ENCODE assay signal across 10 cellular contexts in genomic region chr3:177191108-177191779, GRCh38. TPM values are rescaled to one million over a fixed set of nuclear protein-coding genes. Genes with fewer than 3 reads are reported as not detected.
DNase-seq lines count a peak whose midpoint lies in the region; ATAC-seq and TF ChIP-seq lines count a peak whose summit lies in the region.
"Had no signal": no experiment of that assay in that cellular context is flagged by ENCODE, and none has a peak within 500 bp of the region (broad histone marks: within the 10 kb centered on the region; RNA-seq: fewer than 3 reads in every experiment).

No MANE protein-coding gene starts in this region.

- TF ChIP-seq CTCF in spleen (IDR thresholded peaks at IDR 0.05 in 8 of 11, conservative IDR thresholded peaks at IDR 0.05 in 3 of 11), result no peak

- intact Hi-C loops in spleen (cut with DNase I; ENCODE audit: low total_unique reads), result loop anchor here (10.0 kb wide), 1 partner anchor 136 kb away; no protein-coding TSS in a partner anchor

- H3K9me3 Mint-ChIP-seq in T-helper 2 cell treated with Interferon-gamma antibody and Interleukin-4, amounts not matched to agents 5 μg/mL and 100 μg/mL, for 36 hours, result no peaks in the 10 kb centered on the region
- no peaks in the 10 kb centered on the region for H3K9me3 Mint-ChIP-seq in effector memory CD8-positive, alpha-beta T cell

- H3K4me1 Mint-ChIP-seq in T-helper 2 cell treated with Interferon-gamma antibody and Interleukin-4, amounts not matched to agents 5 μg/mL and 100 μg/mL, for 36 hours (ENCODE audit: low read depth), result peaks cover 45% of the 10 kb centered on the region
- peaks cover 55 to 72% of the 10 kb centered on the region in 2 donors for H3K4me1 Mint-ChIP-seq in effector memory CD8-positive, alpha-beta T cell (ENCODE audit: low read depth in 2 of 2)

- WGBS in spleen, 5 donors, result 48 to 60% (median 50%) methylated on average over 2 of the region's 2 CpGs

- DNase-seq in T-helper 2 cell treated with Interferon-gamma antibody and Interleukin-4, amounts not matched to agents 5 μg/mL and 100 μg/mL, for 36 hours (ENCODE audit: low spot score), result no peak
- DNase-seq in T-helper 2 cell, result no peak
- peak; percentile 47 for DNase-seq in NCI-H2227 treated with DMSO at 0.1 percent for 48 hours (lab: John Stamatoyannopoulos, UW)
- DNase-seq in effector memory CD8-positive, alpha-beta T cell, result no peak
- no peak for DNase-seq in spleen
- no peak for DNase-seq in NCI-H524 (lab: John Stamatoyannopoulos, UW)
- DNase-seq in activated effector memory CD4-positive, alpha-beta T cell treated with anti-CD3 and anti-CD28 coated beads, Interleukin-2, amount 50 U/mL, for 16 hours, result no peak
- DNase-seq: stimulated activated CD4-positive, alpha-beta T cell treated with anti-CD3 and anti-CD28 coated beads, Interleukin-4, amount 100 ng/mL, for 1 hour had no signal

- H3K4me1 ChIP-seq in spleen, result peaks cover 31 to 97% (median 70%) of the 10 kb centered on the region in 6 donors

- no peaks in the 10 kb centered on the region for H3K9me3 ChIP-seq in spleen
- H3K9me3 ChIP-seq: HAP-1 had no signal

- H3K27ac Mint-ChIP-seq in T-helper 2 cell treated with Interferon-gamma antibody and Interleukin-4, amounts not matched to agents 5 μg/mL and 100 μg/mL, for 36 hours, result no peak overlapping the region
- peak overlapping the region; percentile 2 to 38 for H3K27ac Mint-ChIP-seq in effector memory CD8-positive, alpha-beta T cell

- no peaks in the 10 kb centered on the region for H3K27me3 ChIP-seq in spleen (replicated peaks in 1 of 7)

- peak overlapping the region in 6 of 8 donors; percentile 22 to 47 (median 34) for H3K27ac ChIP-seq in spleen

- peak overlapping the region; percentile 2 for H3K4me3 Mint-ChIP-seq in T-helper 2 cell treated with Interferon-gamma antibody and Interleukin-4, amounts not matched to agents 5 μg/mL and 100 μg/mL, for 36 hours
- peak overlapping the region; percentile 53 to 60 for H3K4me3 Mint-ChIP-seq in effector memory CD8-positive, alpha-beta T cell

- H3K36me3 ChIP-seq in spleen, result no peaks in the 10 kb centered on the region

- peak overlapping the region in 1 of 8 donors; percentile 0 for H3K4me3 ChIP-seq in spleen
- H3K4me3 ChIP-seq: HAP-1 had no signal

- no peaks in the 10 kb centered on the region for H3K27me3 Mint-ChIP-seq in T-helper 2 cell treated with Interferon-gamma antibody and Interleukin-4, amounts not matched to agents 5 μg/mL and 100 μg/mL, for 36 hours (ENCODE audit: low read depth)
- H3K27me3 Mint-ChIP-seq in effector memory CD8-positive, alpha-beta T cell, result no peaks in the 10 kb centered on the region

- no peak for ATAC-seq in effector memory CD8-positive, alpha-beta T cell (replicated peaks)
- ATAC-seq in HG03097 (IDR thresholded peaks at IDR 0.05; ENCODE audit: low FRiP score, unreplicated experiment), result no peak

- peaks cover 45% of the 10 kb centered on the region for H3K36me3 Mint-ChIP-seq in T-helper 2 cell treated with Interferon-gamma antibody and Interleukin-4, amounts not matched to agents 5 μg/mL and 100 μg/mL, for 36 hours (ENCODE audit: low read depth)
- peaks cover 11% of the 10 kb centered on the region for H3K36me3 Mint-ChIP-seq in effector memory CD8-positive, alpha-beta T cell (ENCODE audit: insufficient read depth)

- no peak for TF ChIP-seq POLR2A in spleen (IDR thresholded peaks at IDR 0.05)

RNA-seq across cellular contexts. Expression of gene TBL1XR1, which starts 6.0 kb away (rescaled TPM):
- 100 to 1,000 TPM in 5 of 7 donors, 10 to 100 TPM in 2; 78.0 to 168 (median 153) TPM for total RNA-seq in spleen
- 10 to 100 TPM; 32.4 to 43.9 (median 32.8) TPM for polyA plus RNA-seq in spleen
